32 cellular contexts compared by ENCODE assay signal in the genomic region with DNA sequence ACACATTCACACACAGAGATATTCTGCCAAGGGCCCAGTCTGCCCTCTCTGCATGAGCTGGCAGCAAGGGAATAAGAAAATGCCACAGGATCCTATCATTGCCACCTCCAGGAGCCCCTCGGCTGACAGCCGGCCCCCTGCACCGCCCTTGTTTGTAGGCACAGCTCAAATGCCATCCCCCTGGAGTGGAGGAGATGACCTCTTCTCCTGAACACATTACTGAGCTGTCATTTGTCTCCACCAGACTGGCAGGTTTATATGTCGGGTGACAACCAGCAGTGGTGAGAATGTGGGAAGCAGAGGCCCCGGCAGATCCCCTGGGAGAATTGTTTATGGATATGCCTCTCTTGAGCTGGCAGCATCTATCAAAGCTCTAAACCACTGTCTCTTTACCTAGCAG.
"Had no signal": no experiment of that assay in that cellular context is flagged by ENCODE, and none has a peak within 500 bp of the region (broad histone marks: within the 10 kb centered on the region; RNA-seq: fewer than 3 reads in every experiment).

No MANE protein-coding gene starts in this region.

- H3K36me3 Mint-ChIP-seq: activated CD4-positive, alpha-beta memory T cell treated with anti-CD3 and anti-CD28 coated beads for 36 hours; activated CD8-positive, alpha-beta memory T cell treated with anti-CD3 and anti-CD28 coated beads, Interleukin-2, amount 10 ng/mL, durations not matched to agents 7 days and 5 days; activated naive CD4-positive, alpha-beta T cell treated with anti-CD3 and anti-CD28 coated beads, Interleukin-2, amount 50 U/mL, for 24 hours; activated naive CD8-positive, alpha-beta T cell treated with anti-CD3 and anti-CD28 coated beads for 36 hours; WTC11 had no signal

- H3K4me2 ChIP-seq: hepatocyte had no signal

- H3K79me2 ChIP-seq: hepatocyte had no signal

- DNase-seq: activated CD4-positive, alpha-beta memory T cell treated with anti-CD3 and anti-CD28 coated beads for 36 hours; activated CD4-positive, alpha-beta T cell treated with anti-CD3 and anti-CD28 coated beads for 1 hour; activated CD4-positive, alpha-beta T cell treated with anti-CD3 and anti-CD28 coated beads for 4 hours; activated CD8-positive, alpha-beta memory T cell treated with anti-CD3 and anti-CD28 coated beads, Interleukin-2, amount 10 ng/mL, durations not matched to agents 7 days and 5 days; activated CD8-positive, alpha-beta memory T cell treated with anti-CD3 and anti-CD28 coated beads, Interleukin-2, amount 50 U/mL, for 4 hours; activated CD8-positive, alpha-beta T cell treated with anti-CD3 and anti-CD28 coated beads, Interleukin-2, amount 10 ng/mL, durations not matched to agents 7 days and 5 days; activated effector memory CD4-positive, alpha-beta T cell treated with anti-CD3 and anti-CD28 coated beads, Interleukin-2, amount 50 U/mL, for 16 hours; activated naive CD4-positive, alpha-beta T cell treated with anti-CD3 and anti-CD28 coated beads for 36 hours; activated naive CD8-positive, alpha-beta T cell treated with anti-CD3 and anti-CD28 coated beads for 36 hours; activated naive CD8-positive, alpha-beta T cell treated with anti-CD3 and anti-CD28 coated beads, Interleukin-2, amount 50 U/mL, for 24 hours; activated T-cell treated with anti-CD3 and anti-CD28 coated beads, Interleukin-2, amount 50 U/mL, for 1 hour; activated T-cell treated with anti-CD3 and anti-CD28 coated beads, Interleukin-2, amount 50 U/mL, for 48 hours; adrenal gland; amygdala; aorta; body of pancreas; caudate nucleus; cortex of kidney; dermis blood vessel endothelial cell; effector CD4-positive, alpha-beta T cell; effector memory CD8-positive, alpha-beta T cell; erythroblast; esophagus squamous epithelium; foreskin melanocyte; heart right ventricle; T-helper 2 cell had no signal

- H2AFZ ChIP-seq: hepatocyte had no signal

- H3K27me3 ChIP-seq: body of pancreas had no signal

- H3K9me3 Mint-ChIP-seq: activated CD4-positive, alpha-beta memory T cell treated with anti-CD3 and anti-CD28 coated beads for 36 hours; activated naive CD4-positive, alpha-beta T cell treated with anti-CD3 and anti-CD28 coated beads for 36 hours; activated naive CD4-positive, alpha-beta T cell treated with anti-CD3 and anti-CD28 coated beads, Interleukin-2, amount 50 U/mL, for 24 hours; activated naive CD8-positive, alpha-beta T cell treated with anti-CD3 and anti-CD28 coated beads for 36 hours; activated naive CD8-positive, alpha-beta T cell treated with anti-CD3 and anti-CD28 coated beads, Interleukin-2, amount 50 U/mL, for 24 hours; activated T-helper 1 cell treated with anti-CD3 and anti-CD28 coated beads, Interleukin-12 subunit alpha, Interleukin-12 subunit beta, Interleukin-2, Interleukin-4 antibody, amounts not matched to agents 30 ng/mL and 10 ng/mL and 1 ng/mL, durations not matched to agents 14 hours and 24 hours and 36 hours; activated T-helper 2 cell treated with anti-CD3 and anti-CD28 coated beads, Interferon-gamma antibody, Interleukin-2, Interleukin-4, amounts not matched to agents 10 μg/mL and 5 μg/mL and 100 μg/mL, durations not matched to agents 14 hours and 24 hours and 36 hours; effector memory CD8-positive, alpha-beta T cell; WTC11 had no signal

- H3K27ac Mint-ChIP-seq: activated CD4-positive, alpha-beta memory T cell treated with anti-CD3 and anti-CD28 coated beads for 36 hours; activated CD8-positive, alpha-beta memory T cell treated with anti-CD3 and anti-CD28 coated beads, Interleukin-2, amount 10 ng/mL, durations not matched to agents 7 days and 5 days; activated CD8-positive, alpha-beta T cell treated with anti-CD3 and anti-CD28 coated beads, Interleukin-2, amount 10 ng/mL, durations not matched to agents 7 days and 5 days; activated naive CD4-positive, alpha-beta T cell treated with anti-CD3 and anti-CD28 coated beads for 36 hours; activated naive CD4-positive, alpha-beta T cell treated with anti-CD3 and anti-CD28 coated beads, Interleukin-2, amount 50 U/mL, for 24 hours; activated naive CD8-positive, alpha-beta T cell treated with anti-CD3 and anti-CD28 coated beads for 36 hours; activated naive CD8-positive, alpha-beta T cell treated with anti-CD3 and anti-CD28 coated beads, Interleukin-2, amount 50 U/mL, for 24 hours; activated T-helper 1 cell treated with anti-CD3 and anti-CD28 coated beads, Interleukin-12 subunit alpha, Interleukin-12 subunit beta, Interleukin-2, Interleukin-4 antibody, amounts not matched to agents 30 ng/mL and 10 ng/mL and 1 ng/mL, durations not matched to agents 14 hours and 24 hours and 36 hours; activated T-helper 2 cell treated with anti-CD3 and anti-CD28 coated beads, Interferon-gamma antibody, Interleukin-2, Interleukin-4, amounts not matched to agents 10 μg/mL and 5 μg/mL and 100 μg/mL, durations not matched to agents 14 hours and 24 hours and 36 hours; effector memory CD8-positive, alpha-beta T cell; WTC11 had no signal

- H3K4me1 Mint-ChIP-seq: activated CD8-positive, alpha-beta memory T cell treated with anti-CD3 and anti-CD28 coated beads, Interleukin-2, amount 10 ng/mL, durations not matched to agents 7 days and 5 days; activated naive CD4-positive, alpha-beta T cell treated with anti-CD3 and anti-CD28 coated beads, Interleukin-2, amount 50 U/mL, for 24 hours; activated naive CD8-positive, alpha-beta T cell treated with anti-CD3 and anti-CD28 coated beads for 36 hours; activated naive CD8-positive, alpha-beta T cell treated with anti-CD3 and anti-CD28 coated beads, Interleukin-2, amount 50 U/mL, for 24 hours; WTC11 had no signal

- H3K4me1 ChIP-seq: adrenal gland, body of pancreas, esophagus squamous epithelium, gastroesophageal sphincter, heart right ventricle had no signal

- H3K4me3 Mint-ChIP-seq: activated CD4-positive, alpha-beta memory T cell treated with anti-CD3 and anti-CD28 coated beads for 36 hours; activated CD8-positive, alpha-beta memory T cell treated with anti-CD3 and anti-CD28 coated beads, Interleukin-2, amount 10 ng/mL, durations not matched to agents 7 days and 5 days; activated CD8-positive, alpha-beta T cell treated with anti-CD3 and anti-CD28 coated beads, Interleukin-2, amount 10 ng/mL, durations not matched to agents 7 days and 5 days; activated naive CD4-positive, alpha-beta T cell treated with anti-CD3 and anti-CD28 coated beads for 36 hours; activated naive CD4-positive, alpha-beta T cell treated with anti-CD3 and anti-CD28 coated beads, Interleukin-2, amount 50 U/mL, for 24 hours; activated naive CD8-positive, alpha-beta T cell treated with anti-CD3 and anti-CD28 coated beads for 36 hours; activated naive CD8-positive, alpha-beta T cell treated with anti-CD3 and anti-CD28 coated beads, Interleukin-2, amount 50 U/mL, for 24 hours; activated T-helper 1 cell treated with anti-CD3 and anti-CD28 coated beads, Interleukin-12 subunit alpha, Interleukin-12 subunit beta, Interleukin-2, Interleukin-4 antibody, amounts not matched to agents 30 ng/mL and 10 ng/mL and 1 ng/mL, durations not matched to agents 14 hours and 24 hours and 36 hours; effector memory CD8-positive, alpha-beta T cell; WTC11 had no signal

- H3K4me3 ChIP-seq: adrenal gland, body of pancreas, esophagus squamous epithelium, gastroesophageal sphincter, heart right ventricle, hepatocyte had no signal

- H3K9me3 ChIP-seq: adrenal gland, body of pancreas, esophagus squamous epithelium, gastroesophageal sphincter, heart right ventricle had no signal

- H3K27me3 Mint-ChIP-seq: activated CD4-positive, alpha-beta memory T cell treated with anti-CD3 and anti-CD28 coated beads for 36 hours had no signal

- H3K36me3 ChIP-seq: adrenal gland, esophagus squamous epithelium, gastroesophageal sphincter, heart right ventricle had no signal

- H3K27ac ChIP-seq: adrenal gland, body of pancreas, esophagus squamous epithelium, gastroesophageal sphincter, heart right ventricle, hepatocyte had no signal
